In genomic region chr3:43790476-43790875, GRCh38 we compare ENCODE assay signal across 28 cellular contexts.
"Had no signal": no experiment of that assay in that cellular context is flagged by ENCODE, and none has a peak within 500 bp of the region (broad histone marks: within the 10 kb centered on the region; RNA-seq: fewer than 3 reads in every experiment).

No MANE protein-coding gene starts in this region.

- H3K27me3 ChIP-seq: ascending aorta, breast epithelium, gastrocnemius medialis had no signal

- H3K4me3 Mint-ChIP-seq: activated CD4-positive, alpha-beta memory T cell treated with anti-CD3 and anti-CD28 coated beads for 36 hours; activated CD4-positive, alpha-beta T cell treated with anti-CD3 and anti-CD28 coated beads for 36 hours; activated CD4-positive, alpha-beta T cell treated with anti-CD3 and anti-CD28 coated beads, Interleukin-2, amount 10 ng/mL, durations not matched to agents 24 days and 14 days; activated CD8-positive, alpha-beta memory T cell treated with anti-CD3 and anti-CD28 coated beads, Interleukin-2, amount 10 ng/mL, durations not matched to agents 7 days and 5 days; activated CD8-positive, alpha-beta T cell treated with anti-CD3 and anti-CD28 coated beads, Interleukin-2, amount 10 ng/mL, durations not matched to agents 7 days and 5 days; activated naive CD4-positive, alpha-beta T cell treated with anti-CD3 and anti-CD28 coated beads, Interleukin-2, amount 10 ng/mL, durations not matched to agents 7 days and 5 days; activated naive CD8-positive, alpha-beta T cell treated with anti-CD3 and anti-CD28 coated beads, Interleukin-2, amount 10 ng/mL, durations not matched to agents 7 days and 5 days; brain; central memory CD8-positive, alpha-beta T cell; dendritic cell treated with granulocyte-macrophage colony-stimulating factor and Interleukin-4, amounts not matched to agents 40 ng/mL and 50 ng/mL, for 4 days; endodermal cell had no signal

- H3K4me1 ChIP-seq: ascending aorta, breast epithelium, gastrocnemius medialis had no signal

- H3K36me3 ChIP-seq: ascending aorta, breast epithelium, gastrocnemius medialis had no signal

- H3K9me3 Mint-ChIP-seq: activated CD4-positive, alpha-beta memory T cell treated with anti-CD3 and anti-CD28 coated beads for 36 hours; activated CD4-positive, alpha-beta T cell treated with anti-CD3 and anti-CD28 coated beads, Interleukin-2, amount 10 ng/mL, durations not matched to agents 24 days and 14 days; activated naive CD4-positive, alpha-beta T cell treated with anti-CD3 and anti-CD28 coated beads, Interleukin-2, amount 10 ng/mL, durations not matched to agents 7 days and 5 days; activated naive CD4-positive, alpha-beta T cell treated with anti-CD3 and anti-CD28 coated beads, Interleukin-2, amount 50 U/mL, for 72 hours; activated naive CD8-positive, alpha-beta T cell treated with anti-CD3 and anti-CD28 coated beads, Interleukin-2, amount 10 ng/mL, durations not matched to agents 7 days and 5 days; central memory CD8-positive, alpha-beta T cell; dendritic cell treated with granulocyte-macrophage colony-stimulating factor and Interleukin-4, amounts not matched to agents 40 ng/mL and 50 ng/mL, for 4 days; endodermal cell had no signal

- H3K36me3 Mint-ChIP-seq: activated CD4-positive, alpha-beta memory T cell treated with anti-CD3 and anti-CD28 coated beads for 36 hours; activated CD8-positive, alpha-beta memory T cell treated with anti-CD3 and anti-CD28 coated beads, Interleukin-2, amount 10 ng/mL, durations not matched to agents 7 days and 5 days; activated naive CD4-positive, alpha-beta T cell treated with anti-CD3 and anti-CD28 coated beads, Interleukin-2, amount 10 ng/mL, durations not matched to agents 7 days and 5 days; activated naive CD4-positive, alpha-beta T cell treated with anti-CD3 and anti-CD28 coated beads, Interleukin-2, amount 50 U/mL, for 72 hours; activated naive CD8-positive, alpha-beta T cell treated with anti-CD3 and anti-CD28 coated beads, Interleukin-2, amount 10 ng/mL, durations not matched to agents 7 days and 5 days; brain had no signal

- ATAC-seq: activated CD4-positive, alpha-beta T cell treated with anti-CD3 and anti-CD28 coated beads for 36 hours; activated CD8-positive, alpha-beta memory T cell treated with anti-CD3 and anti-CD28 coated beads, Interleukin-2, amount 10 ng/mL, durations not matched to agents 7 days and 5 days; activated CD8-positive, alpha-beta T cell treated with anti-CD3 and anti-CD28 coated beads, Interleukin-2, amount 10 ng/mL, durations not matched to agents 7 days and 5 days; activated naive CD4-positive, alpha-beta T cell treated with anti-CD3 and anti-CD28 coated beads, Interleukin-2, amount 50 U/mL, for 72 hours; esophagus mucosa; foreskin keratinocyte; gastrocnemius medialis had no signal

- H3K27ac ChIP-seq: ascending aorta, breast epithelium, coronary artery, dorsolateral prefrontal cortex, foreskin keratinocyte, gastrocnemius medialis had no signal

- DNase-seq: activated CD4-positive, alpha-beta memory T cell treated with anti-CD3 and anti-CD28 coated beads for 36 hours; activated CD4-positive, alpha-beta T cell treated with anti-CD3 and anti-CD28 coated beads for 36 hours; activated CD4-positive, CD25-positive, alpha-beta regulatory T cell; activated CD4-positive, CD25-positive, alpha-beta regulatory T cell treated with anti-CD3 and anti-CD28 coated beads, Interleukin-2, amount 50 U/mL, for 72 hours; activated CD8-positive, alpha-beta memory T cell treated with anti-CD3 and anti-CD28 coated beads, Interleukin-2, amount 10 ng/mL, durations not matched to agents 7 days and 5 days; activated CD8-positive, alpha-beta memory T cell treated with anti-CD3 and anti-CD28 coated beads, Interleukin-2, amount 50 U/mL, for 4 hours; activated CD8-positive, alpha-beta T cell treated with anti-CD3 and anti-CD28 coated beads, Interleukin-2, amount 10 ng/mL, durations not matched to agents 7 days and 5 days; activated gamma-delta T cell; activated naive CD4-positive, alpha-beta T cell; activated naive CD4-positive, alpha-beta T cell treated with anti-CD3 and anti-CD28 coated beads, Interleukin-2, amount 10 ng/mL, durations not matched to agents 7 days and 5 days; activated naive CD8-positive, alpha-beta T cell treated with anti-CD3 and anti-CD28 coated beads, Interleukin-2, amount 10 ng/mL, durations not matched to agents 7 days and 5 days; activated T-cell treated with anti-CD3 and anti-CD28 coated beads, Interleukin-2, amount 50 U/mL, for 1 hour; dorsolateral prefrontal cortex; effector memory CD4-positive, alpha-beta T cell; endodermal cell; foreskin keratinocyte; gastrocnemius medialis; glutamatergic neuron; T-helper 2 cell had no signal

- H3K4me1 Mint-ChIP-seq: activated CD4-positive, alpha-beta T cell treated with anti-CD3 and anti-CD28 coated beads for 36 hours; activated CD4-positive, alpha-beta T cell treated with anti-CD3 and anti-CD28 coated beads, Interleukin-2, amount 10 ng/mL, durations not matched to agents 24 days and 14 days; activated CD8-positive, alpha-beta memory T cell treated with anti-CD3 and anti-CD28 coated beads, Interleukin-2, amount 10 ng/mL, durations not matched to agents 7 days and 5 days; activated naive CD4-positive, alpha-beta T cell treated with anti-CD3 and anti-CD28 coated beads, Interleukin-2, amount 10 ng/mL, durations not matched to agents 7 days and 5 days; activated naive CD8-positive, alpha-beta T cell treated with anti-CD3 and anti-CD28 coated beads, Interleukin-2, amount 10 ng/mL, durations not matched to agents 7 days and 5 days had no signal

- H3K27me3 Mint-ChIP-seq: activated CD4-positive, alpha-beta T cell treated with anti-CD3 and anti-CD28 coated beads, Interleukin-2, amount 10 ng/mL, durations not matched to agents 24 days and 14 days had no signal

- H3K9me3 ChIP-seq: ascending aorta, breast epithelium, gastrocnemius medialis had no signal

- H3K27ac Mint-ChIP-seq: activated CD4-positive, alpha-beta memory T cell treated with anti-CD3 and anti-CD28 coated beads for 36 hours; activated CD4-positive, alpha-beta T cell treated with anti-CD3 and anti-CD28 coated beads for 36 hours; activated CD4-positive, alpha-beta T cell treated with anti-CD3 and anti-CD28 coated beads, Interleukin-2, amount 10 ng/mL, durations not matched to agents 24 days and 14 days; activated CD8-positive, alpha-beta memory T cell treated with anti-CD3 and anti-CD28 coated beads, Interleukin-2, amount 10 ng/mL, durations not matched to agents 7 days and 5 days; activated CD8-positive, alpha-beta T cell treated with anti-CD3 and anti-CD28 coated beads, Interleukin-2, amount 10 ng/mL, durations not matched to agents 7 days and 5 days; activated naive CD4-positive, alpha-beta T cell treated with anti-CD3 and anti-CD28 coated beads, Interleukin-2, amount 10 ng/mL, durations not matched to agents 7 days and 5 days; activated naive CD4-positive, alpha-beta T cell treated with anti-CD3 and anti-CD28 coated beads, Interleukin-2, amount 50 U/mL, for 72 hours; activated naive CD8-positive, alpha-beta T cell treated with anti-CD3 and anti-CD28 coated beads, Interleukin-2, amount 10 ng/mL, durations not matched to agents 7 days and 5 days; brain; dendritic cell treated with granulocyte-macrophage colony-stimulating factor and Interleukin-4, amounts not matched to agents 40 ng/mL and 50 ng/mL, for 4 days; endodermal cell had no signal

- H3K4me3 ChIP-seq: ascending aorta, breast epithelium, coronary artery, dorsolateral prefrontal cortex, gastrocnemius medialis had no signal
